8 cellular contexts compared by ENCODE assay signal in the genomic region with DNA sequence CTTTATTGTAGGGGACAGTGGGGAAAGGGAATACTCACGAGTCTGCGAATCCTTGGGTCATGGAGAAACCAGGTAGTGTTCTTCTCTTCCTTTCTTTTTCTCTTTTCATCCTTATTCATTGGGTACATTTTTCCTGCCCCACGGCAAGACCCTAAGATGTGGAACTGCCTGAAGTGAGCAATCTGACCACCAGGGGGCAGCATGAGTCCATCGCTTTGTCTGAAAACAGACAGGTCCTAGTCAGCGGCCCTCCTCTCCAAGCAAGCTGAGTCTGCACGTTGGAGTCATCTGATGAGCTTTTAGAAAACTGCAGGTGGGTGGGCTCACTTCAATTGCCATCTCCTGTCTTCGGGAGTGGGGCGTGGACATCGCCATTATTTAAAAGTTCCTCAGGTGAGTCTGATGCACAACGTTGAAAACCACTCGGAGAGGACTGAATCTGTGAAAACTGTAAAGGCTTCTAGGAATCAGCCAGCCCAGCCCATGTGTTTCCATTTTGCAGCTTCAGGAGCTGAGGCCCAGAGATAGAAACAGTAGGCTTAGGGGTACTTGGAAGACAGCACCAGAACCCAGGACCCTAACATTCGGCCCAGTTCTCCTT. TPM values are rescaled to one million over a fixed set of nuclear protein-coding genes. Genes with fewer than 3 reads are reported as not detected.
DNase-seq lines count a peak whose midpoint lies in the region; ATAC-seq, FAIRE-seq and TF ChIP-seq lines count a peak whose summit lies in the region.

No MANE protein-coding gene starts in this region.

- no peak overlapping the region for H3K27ac ChIP-seq in colonic mucosa
- no peak overlapping the region for H3K27ac ChIP-seq in HepG2 (ENCODE audit: extremely low read length, insufficient read depth, low read length)

- H3K79me2 ChIP-seq in HepG2 (ENCODE audit: insufficient read depth, low read length): no peaks in the 10 kb centered on the region

- in situ Hi-C loops in HepG2 (cut with HindIII; ENCODE audit: extremely low pct_ligation_motif_present, low pct_unique_long_range_greater_than_20kb): no loop called here

- peak; percentile 63; the same call in 1 of the 2 replicates for TF ChIP-seq RAD21 in HepG2 (CRISPR knock-in tag; IDR thresholded peaks at IDR 0.05)

- BruUV-seq in HepG2 (replicated peaks; lab: Mats Ljungman, UMichigan): no TSS peak

- CTCF ChIA-PET in HepG2 (lab: Yijun Ruan, JAX; ENCODE audit: low intra/inter-chr PET ratio, low total read pairs): interaction anchor here (0.6 to 1.6 kb wide), 2 partner anchors 21 to 551 kb away, joined by 3 to 9 read pairs; no protein-coding TSS in a partner anchor

- POLR2A ChIA-PET in HepG2 (lab: Yijun Ruan, JAX): no interaction called here

- H3K9me3 ChIP-seq in colonic mucosa (no peaks in the 10 kb centered on the region), HepG2 (ENCODE audit: low read length) (no peaks in the 10 kb centered on the region)

- ATAC-seq in HG03175 (IDR thresholded peaks at IDR 0.05; ENCODE audit: unreplicated experiment) (peak; percentile 81), HepG2 (peak; percentile 98), GM21786 (IDR thresholded peaks at IDR 0.05; ENCODE audit: unreplicated experiment) (no peak)

- H3K4me1 ChIP-seq in colonic mucosa (no peaks in the 10 kb centered on the region), HepG2 (ENCODE audit: insufficient read depth, low read length) (no peaks in the 10 kb centered on the region)

- FAIRE-seq in HepG2 (lab: Jason Lieb, UNC): peak; percentile 72

- H3K27me3 ChIP-seq in colonic mucosa: no peaks in the 10 kb centered on the region
- peaks cover 2 to 15% of the 10 kb centered on the region in 2 experiments; a peak in 3 of 5 replicates for H3K27me3 ChIP-seq in HepG2 (ENCODE audit: control insufficient read depth in 1 of 2, insufficient read depth in 2 of 2, low read length in 2 of 2)

- TF ChIP-seq CTCF in GM12873 (IDR thresholded peaks at IDR 0.05; ENCODE audit: insufficient read depth, low read depth, low read length, missing control alignments) (peak; percentile 92), colonic mucosa (IDR thresholded peaks at IDR 0.05) (peak; percentile 73), HepG2 (CRISPR knock-in tag; IDR thresholded peaks at IDR 0.05) (peak; percentile 87)

- WGBS in HepG2 (ENCODE audit: low lambda C conversion rate): 16% methylated on average over 12 of the region's 12 CpGs

- H3K9ac ChIP-seq in colonic mucosa (ENCODE audit: low read depth in 2 of 2, low read length in 2 of 2) (no peak overlapping the region), HepG2 (ENCODE audit: insufficient read depth, low read depth, low read length) (no peak overlapping the region)

- DNase-seq in NCI-H524 (lab: John Stamatoyannopoulos, UW) (peak; percentile 66 to 84), colonic mucosa (peak; percentile 86), HepG2 (ENCODE audit: low spot score) (peak; percentile 63)
- DNase-seq in activated CD4-positive, alpha-beta T cell treated with anti-CD3 and anti-CD28 coated beads for 4 hours: peak; percentile 77 to 92
- peak; percentile 75 to 88 for DNase-seq in stimulated activated CD4-positive, alpha-beta T cell treated with anti-CD3 and anti-CD28 coated beads, Interleukin-4, amount 100 ng/mL, for 48 hours (ENCODE audit: low read depth in 2 of 2)

- intact Hi-C loops in colonic mucosa (cut with DNase I): no loop called here
- intact Hi-C loops in HepG2 (cut with micrococcal nuclease; ENCODE audit: unreplicated experiment): loop anchor here (1.0 kb wide), 2 partner anchors 32 to 163 kb away; no protein-coding TSS in a partner anchor

- H3K4me3 ChIP-seq in colonic mucosa (no peak overlapping the region), HepG2 (replicated peaks in 1 of 3; ENCODE audit: insufficient read depth in 1 of 3, low read depth in 2 of 3, low read length in 3 of 3) (no peak overlapping the region)

- H4K20me1 ChIP-seq in HepG2 (ENCODE audit: insufficient read depth, low read length): no peaks in the 10 kb centered on the region

- no peak for TF ChIP-seq POLR2A in HepG2 (IDR thresholded peaks at IDR 0.05; ENCODE audit: insufficient read depth in 1 of 2, low read depth in 2 of 2, low read length in 2 of 2)

- no peak overlapping the region for H2AFZ ChIP-seq in HepG2 (ENCODE audit: low read length)

- no peak for TF ChIP-seq EP300 in HepG2 (IDR thresholded peaks at IDR 0.05; ENCODE audit: low read depth in 2 of 2, low read length in 2 of 2)
- TF ChIP-seq EP300 in HepG2 (CRISPR knock-in tag; IDR thresholded peaks at IDR 0.05; ENCODE audit: borderline replicate concordance): no peak

- H3K36me3 ChIP-seq in colonic mucosa: no peaks in the 10 kb centered on the region
- H3K36me3 ChIP-seq in HepG2 (replicated peaks in 1 of 2; ENCODE audit: control insufficient read depth in 1 of 2, insufficient read depth in 2 of 2, low read length in 2 of 2): no peaks in the 10 kb centered on the region

- H3K4me2 ChIP-seq in HepG2 (ENCODE audit: low read depth, low read length): no peak overlapping the region

TF ChIP-seq in HepG2, 621 proteins besides CTCF, POLR2A, EP300 and RAD21 (continues in another document):
- TF ChIP-seq TEAD3 (CRISPR knock-in tag; optimal IDR thresholded peaks at IDR 0.05; ENCODE audit: borderline replicate concordance): peak; percentile 16
- no peak for TF ChIP-seq ZBTB39 (CRISPR knock-in tag; IDR thresholded peaks at IDR 0.05)
- TF ChIP-seq SALL1 (CRISPR knock-in tag; IDR thresholded peaks at IDR 0.05): 0 out of 2 replicates have a peak, but pooled peaks have one; percentile 14
- TF ChIP-seq XRCC5 (optimal IDR thresholded peaks at IDR 0.05; ENCODE audit: low read length): peak; percentile 51
- peak; percentile 82 for TF ChIP-seq STAG1 (CRISPR knock-in tag; IDR thresholded peaks at IDR 0.05)
- TF ChIP-seq ZSCAN21 (CRISPR knock-in tag; IDR thresholded peaks at IDR 0.05; ENCODE audit: borderline replicate concordance): no peak
- TF ChIP-seq FOSL2 (CRISPR knock-in tag; IDR thresholded peaks at IDR 0.05): 0 out of 2 replicates have a peak, but pooled peaks have one; percentile 12
- no peak for TF ChIP-seq BCLAF1 (IDR thresholded peaks at IDR 0.05)

RNA-seq across cellular contexts. Expression of gene FBXO3, which starts 34.0 kb away (rescaled TPM):
- total RNA-seq in colonic mucosa (10 to 100 TPM; 30.0 to 36.9 TPM), HepG2 (2016; rRNA removed; fragmentation: Illumina TruSeq; extraction: Trizol) (27.6 and 45.5 TPM in 2 replicates)
- 1.4 and 1.6 TPM in 2 replicates for total RNA-seq in HepG2 (2016; cell fraction: cytosol; rRNA removed; fragmentation: Illumina TruSeq; extraction: Trizol; ENCODE audit: low read depth)
- total RNA-seq in HepG2 (2016; cell fraction: insoluble cytoplasmic fraction; rRNA removed; fragmentation: Illumina TruSeq; extraction: Trizol): 30.3 and 40.5 TPM in 2 replicates
- 3.8 and 4.9 TPM in 2 replicates for total RNA-seq in HepG2 (2016; cell fraction: membrane; rRNA removed; fragmentation: Illumina TruSeq; extraction: Trizol)
- 22.6 and 23.6 TPM in 2 replicates for total RNA-seq in HepG2 (2016; cell fraction: nucleus; rRNA removed; fragmentation: Illumina TruSeq; extraction: Trizol)
- 19.3 and 20.4 TPM in 2 replicates for polyA plus RNA-seq in HepG2 (2011; rRNA removed)
- 9.9 and 15.0 TPM in 2 replicates for polyA plus RNA-seq in HepG2 (2011; cell fraction: cytosol; rRNA removed)
- 11.9 and 12.7 TPM in 2 replicates for polyA plus RNA-seq in HepG2 (2011; cell fraction: nucleus; rRNA removed)
- polyA plus RNA-seq in HepG2 (2012): 12.8 and 16.4 TPM in 2 replicates
- 0.72 and 0.78 TPM in 2 replicates for polyA plus RNA-seq in HepG2 (2016; cell fraction: cytosol; fragmentation: Illumina TruSeq; extraction: Trizol; ENCODE audit: low read depth)
- polyA plus RNA-seq in HepG2 (2016; cell fraction: insoluble cytoplasmic fraction; fragmentation: Illumina TruSeq; extraction: Trizol; ENCODE audit: low read depth): 27.2 and 30.5 TPM in 2 replicates
- polyA plus RNA-seq in HepG2 (2016; cell fraction: membrane; fragmentation: Illumina TruSeq; extraction: Trizol; ENCODE audit: low read depth): 2.1 and 2.7 TPM in 2 replicates
- polyA plus RNA-seq in HepG2 (2016; cell fraction: nucleus; fragmentation: Illumina TruSeq; extraction: Trizol; ENCODE audit: insufficient read depth, low read depth): 17.1 and 19.7 TPM in 2 replicates
- 10.8 and 29.9 TPM in 2 replicates for polyA minus RNA-seq in HepG2 (2011; rRNA and poly(A)+ RNA removed; ENCODE audit: low replicate concordance)
- 13.7 and 15.9 TPM in 2 replicates for polyA minus RNA-seq in HepG2 (2011; cell fraction: cytosol; rRNA and poly(A)+ RNA removed)
- polyA minus RNA-seq in HepG2 (2011; cell fraction: nucleus; rRNA and poly(A)+ RNA removed): 24.5 and 33.8 TPM in 2 replicates
